Comparison of ENCODE assay signal across 8 cellular contexts in the genomic region with DNA sequence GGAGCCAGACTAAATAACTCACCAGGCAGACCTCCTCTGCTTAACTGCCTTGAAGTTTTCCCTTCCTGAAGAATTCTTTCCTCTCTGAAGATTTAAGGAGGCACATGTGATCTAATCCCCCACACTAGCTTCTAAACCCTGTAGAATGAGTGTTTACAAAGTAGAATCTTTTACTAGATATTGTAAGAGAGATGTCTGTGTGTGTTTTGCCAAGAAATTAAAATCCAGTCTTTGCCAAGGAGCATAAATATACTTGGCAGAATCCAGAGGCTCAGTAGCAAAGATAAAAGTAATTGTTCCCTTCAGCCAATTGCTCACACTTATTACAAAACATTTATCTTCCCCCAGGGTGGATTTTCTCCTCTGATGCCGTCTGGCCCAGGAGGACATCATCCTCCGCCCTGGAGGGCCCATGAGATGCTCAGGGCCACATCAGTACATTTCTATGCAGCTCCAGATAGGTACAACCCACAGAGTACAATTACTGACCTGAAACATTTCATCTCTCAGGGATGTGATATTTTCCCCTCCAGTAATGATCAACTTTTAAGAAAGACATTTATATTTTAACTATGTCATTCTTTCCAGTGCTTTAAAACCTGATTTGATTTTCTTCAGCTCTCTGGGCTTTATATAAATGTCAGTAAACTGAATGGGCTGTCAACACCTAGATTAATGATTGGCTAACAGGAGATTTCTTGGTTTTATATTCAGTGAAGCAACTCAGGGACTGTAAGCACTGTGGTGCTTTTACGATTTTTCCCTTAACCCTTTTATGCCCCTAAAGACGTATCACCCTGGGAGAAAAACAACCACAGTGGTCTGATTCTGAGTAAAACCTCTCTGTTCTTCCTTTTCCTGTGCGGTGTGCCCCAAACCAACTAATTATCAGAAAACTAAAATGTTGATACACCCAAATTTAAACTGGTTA. TPM values are rescaled to one million over a fixed set of nuclear protein-coding genes. Genes with fewer than 3 reads are reported as not detected.
A peak's percentile ranks its signal among the peaks of the same experiment; 100 is the strongest.
DNase-seq lines count a peak whose midpoint lies in the region; ATAC-seq and TF ChIP-seq lines count a peak whose summit lies in the region.

No MANE protein-coding gene starts in this region.

- peak overlapping the region; percentile 39 for H3K4me2 ChIP-seq in Loucy (ENCODE audit: low read depth, low read length, poor library complexity, severe bottlenecking)
- peak overlapping the region; percentile 35 for H3K4me2 ChIP-seq in smooth muscle cell

- no peaks in the 10 kb centered on the region for H3K9me2 ChIP-seq in Loucy (replicated peaks; ENCODE audit: low read depth, low read length)

- H3K9me3 ChIP-seq in CD8-positive, alpha-beta T cell (ENCODE audit: low read length): no peaks in the 10 kb centered on the region
- no peaks in the 10 kb centered on the region for H3K9me3 ChIP-seq in Loucy (ENCODE audit: insufficient read depth, low read depth, low read length)
- H3K9me3 ChIP-seq in smooth muscle cell (replicated peaks; ENCODE audit: low read depth): no peaks in the 10 kb centered on the region

- no peaks in the 10 kb centered on the region for H3K36me3 Mint-ChIP-seq in CD8-positive, alpha-beta T cell
- no peaks in the 10 kb centered on the region for H3K36me3 Mint-ChIP-seq in WTC11

- H3K27ac Mint-ChIP-seq in CD8-positive, alpha-beta T cell: peak overlapping the region; percentile 93
- no peak overlapping the region for H3K27ac Mint-ChIP-seq in WTC11

- H3K27ac ChIP-seq in CD8-positive, alpha-beta T cell (ENCODE audit: low read depth, low read length): peak overlapping the region; percentile 36
- peak overlapping the region; percentile 89 for H3K27ac ChIP-seq in smooth muscle cell (ENCODE audit: low read depth)

- POLR2A ChIA-PET in CD8-positive, alpha-beta T cell (lab: Charles Lee): interaction anchor here (1.1 to 1.5 kb wide), 4 partner anchors 14 to 38 kb away, joined by 3 to 4 read pairs (median 3); a partner anchor contains a TSS
- POLR2A ChIA-PET in WTC11 (lab: Charles Lee): no interaction called here

- H3K4me1 ChIP-seq in CD8-positive, alpha-beta T cell (ENCODE audit: insufficient read depth, low read length): peaks cover 53% of the 10 kb centered on the region
- peaks cover 11% of the 10 kb centered on the region for H3K4me1 ChIP-seq in Loucy (ENCODE audit: insufficient read depth, low read length, poor library complexity, severe bottlenecking)
- peaks cover 17% of the 10 kb centered on the region for H3K4me1 ChIP-seq in smooth muscle cell (ENCODE audit: low read depth)

- peak; percentile 81 for ATAC-seq in CD8-positive, alpha-beta T cell
- ATAC-seq in GM19467 (IDR thresholded peaks at IDR 0.05; ENCODE audit: unreplicated experiment): peak; percentile 82
- no peak for ATAC-seq in WTC11

- H3K9ac ChIP-seq in Loucy (ENCODE audit: low read depth, low read length, poor library complexity, severe bottlenecking) (no peak overlapping the region), smooth muscle cell (ENCODE audit: low read depth) (peak overlapping the region; percentile 61)

- no peaks in the 10 kb centered on the region for H3F3A ChIP-seq in Loucy (ENCODE audit: low read depth)
- peaks cover 25% of the 10 kb centered on the region for H3F3A ChIP-seq in smooth muscle cell (ENCODE audit: low read depth)

- H3K27me3 ChIP-seq in CD8-positive, alpha-beta T cell (ENCODE audit: insufficient read depth, low read length): no peaks in the 10 kb centered on the region
- H3K27me3 ChIP-seq in Loucy (ENCODE audit: insufficient read depth, low read length, poor library complexity, severe bottlenecking) (peaks cover 83% of the 10 kb centered on the region), smooth muscle cell (ENCODE audit: low read depth) (no peaks in the 10 kb centered on the region)

- H2AFZ ChIP-seq in Loucy (ENCODE audit: low read length): no peak overlapping the region
- H2AFZ ChIP-seq in smooth muscle cell (ENCODE audit: low read depth): peak overlapping the region; percentile 12

- peak in 3 of 7 experiments; percentile 6 to 23 (median 14) for DNase-seq in CD8-positive, alpha-beta T cell
- peak; percentile 94 for DNase-seq in epithelial cell of proximal tubule (ENCODE audit: low read depth)
- DNase-seq in smooth muscle cell (lab: John Stamatoyannopoulos, UW; ENCODE audit: unreplicated experiment): no peak
- no peak for DNase-seq in COLO829 (ENCODE audit: low spot score)
- DNase-seq in SHP77 treated with DMSO at 0.1 percent for 48 hours (lab: John Stamatoyannopoulos, UW): no peak
- no peak for DNase-seq in WTC11 (ENCODE audit: low spot score)

- H4K20me1 ChIP-seq in Loucy (ENCODE audit: insufficient read depth, low read length, poor library complexity, severe bottlenecking) (no peaks in the 10 kb centered on the region), smooth muscle cell (ENCODE audit: low read depth) (no peaks in the 10 kb centered on the region)

- H3K4me3 Mint-ChIP-seq in CD8-positive, alpha-beta T cell: peak overlapping the region; percentile 76
- H3K4me3 Mint-ChIP-seq in WTC11: no peak overlapping the region

- WGBS in smooth muscle cell (ENCODE audit: low lambda C conversion rate): 17% methylated on average over 5 of the region's 5 CpGs

- CTCF ChIA-PET in CD8-positive, alpha-beta T cell (lab: Charles Lee): interaction anchor here (0.5 to 1.7 kb wide), 4 partner anchors 16 to 1014 kb away, joined by 3 to 4 read pairs (median 4); no protein-coding TSS in a partner anchor
- CTCF ChIA-PET in WTC11 (lab: Charles Lee): interaction anchor here (0.9 kb wide), 1 partner anchor 49 kb away, joined by 3 read pairs; no protein-coding TSS in a partner anchor

- H3K4me1 Mint-ChIP-seq in CD8-positive, alpha-beta T cell (ENCODE audit: low read depth): peaks cover 65% of the 10 kb centered on the region
- 0 out of 2 replicates have a peak, but pooled peaks cover 3% of the 10 kb centered on the region for H3K4me1 Mint-ChIP-seq in WTC11

- H3K36me3 ChIP-seq in CD8-positive, alpha-beta T cell (ENCODE audit: insufficient read depth, low read length): no peaks in the 10 kb centered on the region
- H3K36me3 ChIP-seq in Loucy (ENCODE audit: insufficient read depth, low read length) (no peaks in the 10 kb centered on the region), smooth muscle cell (ENCODE audit: low read depth) (no peaks in the 10 kb centered on the region)

- H3K27me3 Mint-ChIP-seq in CD8-positive, alpha-beta T cell (ENCODE audit: low read depth): no peaks in the 10 kb centered on the region
- no peaks in the 10 kb centered on the region for H3K27me3 Mint-ChIP-seq in WTC11 (ENCODE audit: low read depth)

- TF ChIP-seq CTCF in CD8-positive, alpha-beta T cell (IDR thresholded peaks at IDR 0.05): no peak
- TF ChIP-seq CTCF in Loucy (conservative IDR thresholded peaks at IDR 0.05; ENCODE audit: low read length) (no peak), epithelial cell of proximal tubule (conservative IDR thresholded peaks at IDR 0.05; ENCODE audit: low read depth, low read length) (no peak), smooth muscle cell (IDR thresholded peaks at IDR 0.05; ENCODE audit: borderline replicate concordance, insufficient read depth, poor library complexity, severe bottlenecking) (no peak), WTC11 (IDR thresholded peaks at IDR 0.05) (no peak)

- H3K9me3 Mint-ChIP-seq in CD8-positive, alpha-beta T cell: no peaks in the 10 kb centered on the region
- 0 out of 2 replicates have a peak, but pooled peaks cover 5% of the 10 kb centered on the region for H3K9me3 Mint-ChIP-seq in WTC11

- intact Hi-C loops in CD8-positive, alpha-beta T cell (cut with DNase I, micrococcal nuclease): loop anchor here (5.0 kb wide), 2 partner anchors 35 to 200 kb away; a partner anchor contains a TSS

- H3K79me2 ChIP-seq in Loucy (ENCODE audit: insufficient read depth, low read length): no peaks in the 10 kb centered on the region
- H3K79me2 ChIP-seq in smooth muscle cell (ENCODE audit: low read depth): no peaks in the 10 kb centered on the region

- H3K4me3 ChIP-seq in CD8-positive, alpha-beta T cell (ENCODE audit: low read depth, low read length): peak overlapping the region; percentile 29
- H3K4me3 ChIP-seq in Loucy (ENCODE audit: low read length, poor library complexity, severe bottlenecking) (no peak overlapping the region), epithelial cell of proximal tubule (ENCODE audit: low read depth, low read length) (peak overlapping the region; percentile 5), smooth muscle cell (no peak overlapping the region)

TF ChIP-seq in WTC11, 78 proteins besides CTCF, POLR2A, EP300 and RAD21:
- TF ChIP-seq, protein P1, sequence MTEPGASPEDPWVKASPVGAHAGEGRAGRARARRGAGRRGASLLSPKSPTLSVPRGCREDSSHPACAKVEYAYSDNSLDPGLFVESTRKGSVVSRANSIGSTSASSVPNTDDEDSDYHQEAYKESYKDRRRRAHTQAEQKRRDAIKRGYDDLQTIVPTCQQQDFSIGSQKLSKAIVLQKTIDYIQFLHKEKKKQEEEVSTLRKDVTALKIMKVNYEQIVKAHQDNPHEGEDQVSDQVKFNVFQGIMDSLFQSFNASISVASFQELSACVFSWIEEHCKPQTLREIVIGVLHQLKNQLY (CRISPR knock-in tag; IDR thresholded peaks at IDR 0.05): no peak
- TF ChIP-seq ETV6 (CRISPR knock-in tag; IDR thresholded peaks at IDR 0.05) (no peak), ZNF423 (CRISPR knock-in tag; IDR thresholded peaks at IDR 0.05) (no peak), JUN (CRISPR knock-in tag; IDR thresholded peaks at IDR 0.05) (no peak), ZNF232 (CRISPR knock-in tag; IDR thresholded peaks at IDR 0.05) (no peak)
- TF ChIP-seq, protein P2, sequence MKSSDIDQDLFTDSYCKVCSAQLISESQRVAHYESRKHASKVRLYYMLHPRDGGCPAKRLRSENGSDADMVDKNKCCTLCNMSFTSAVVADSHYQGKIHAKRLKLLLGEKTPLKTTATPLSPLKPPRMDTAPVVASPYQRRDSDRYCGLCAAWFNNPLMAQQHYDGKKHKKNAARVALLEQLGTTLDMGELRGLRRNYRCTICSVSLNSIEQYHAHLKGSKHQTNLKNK (CRISPR knock-in tag; IDR thresholded peaks at IDR 0.05): no peak

RNA-seq across cellular contexts. Expression of a gene that starts 37.7 kb away (rescaled TPM):
- 1 to 10 TPM; 3.5 to 4.3 TPM for total RNA-seq in CD8-positive, alpha-beta T cell
- 2.2 TPM in 2 replicates for total RNA-seq in epithelial cell of proximal tubule
- 17.7 and 36.4 TPM in 2 replicates for total RNA-seq in smooth muscle cell
- 23.2 and 24.6 TPM in 2 replicates for polyA plus RNA-seq in smooth muscle cell
- total RNA-seq in WTC11 (2021): 0.92 to 1.2 TPM (median 0.99 TPM) in 3 replicates

Comparison
In these comparisons a context has a peak if more than half of its experiments do, and no peak if none do; other contexts are left out.
1. H3K4me3 ChIP-seq: peak in CD8-positive, alpha-beta T cell (single experiment) and epithelial cell of proximal tubule (single experiment); none in Loucy (single experiment) and smooth muscle cell (single experiment).